29 cellular contexts compared by ENCODE assay signal in the genomic region with DNA sequence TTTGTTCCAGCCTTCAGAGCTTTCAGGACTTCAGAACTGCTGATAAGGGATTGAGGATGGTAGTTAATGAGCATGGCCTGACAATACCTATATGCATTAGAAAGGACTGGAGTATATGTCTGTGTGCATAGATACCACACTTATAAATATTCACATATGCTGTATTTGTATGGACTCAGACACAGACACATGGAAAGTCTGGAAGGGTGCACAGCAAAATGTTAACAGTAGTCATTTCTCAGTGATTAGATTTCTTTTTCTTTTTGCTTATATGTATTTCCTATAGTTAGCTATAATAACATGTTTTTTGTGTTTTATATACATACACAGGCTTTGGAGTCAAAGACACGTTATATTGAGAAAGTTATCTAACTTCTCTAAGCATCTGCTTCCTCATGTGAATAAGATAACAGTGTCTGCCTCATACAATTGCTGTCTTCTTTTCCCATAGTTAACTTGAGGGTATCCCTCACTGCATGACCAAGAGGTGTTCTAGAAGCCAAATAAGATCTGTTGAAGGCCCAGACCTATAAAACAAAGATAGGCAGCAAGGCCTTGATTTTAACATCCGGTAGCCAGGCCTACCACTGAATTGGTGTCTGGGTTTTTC.
"Had no signal": no experiment of that assay in that cellular context is flagged by ENCODE, and none has a peak within 500 bp of the region (broad histone marks: within the 10 kb centered on the region; RNA-seq: fewer than 3 reads in every experiment).

No MANE protein-coding gene starts in this region.

- H3K27me3 Mint-ChIP-seq: activated naive CD8-positive, alpha-beta T cell treated with anti-CD3 and anti-CD28 coated beads for 36 hours; brain; naive B cell; type B pancreatic cell had no signal

- H3K36me3 ChIP-seq: adrenal gland, neutrophil, uterus had no signal

- H3K4me1 Mint-ChIP-seq: brain, nephron progenitor cell had no signal

- H3K27ac ChIP-seq: adrenal gland, left lung, neutrophil, skin epidermis, testis, uterus had no signal

- H3K9me3 ChIP-seq: adrenal gland, gastroesophageal sphincter, neutrophil, testis, uterus had no signal

- H3K27me3 ChIP-seq: adrenal gland, gastroesophageal sphincter, left lung, neutrophil, testis, uterus had no signal

- H3K4me3 Mint-ChIP-seq: activated naive CD8-positive, alpha-beta T cell treated with anti-CD3 and anti-CD28 coated beads for 36 hours; brain; naive B cell; nephron progenitor cell; type B pancreatic cell had no signal

- H3K4me3 ChIP-seq: adrenal gland, gastroesophageal sphincter, left lung, skin epidermis, testis, uterus had no signal

- H3K36me3 Mint-ChIP-seq: activated naive CD8-positive, alpha-beta T cell treated with anti-CD3 and anti-CD28 coated beads for 36 hours; naive B cell; type B pancreatic cell had no signal

- H3K4me1 ChIP-seq: adrenal gland, uterus had no signal

- H3K27ac Mint-ChIP-seq: activated naive CD8-positive, alpha-beta T cell treated with anti-CD3 and anti-CD28 coated beads for 36 hours; brain; naive B cell; nephron progenitor cell; type B pancreatic cell had no signal

- H3K9me3 Mint-ChIP-seq: activated naive CD8-positive, alpha-beta T cell treated with anti-CD3 and anti-CD28 coated beads for 36 hours; brain; naive B cell; nephron progenitor cell; type B pancreatic cell had no signal

- ATAC-seq: gastroesophageal sphincter; left lung; sciatic nerve; stimulated activated naive CD8-positive, alpha-beta T cell treated with anti-CD3 and anti-CD28 coated beads, Interleukin-15, Interleukin-2, amounts not matched to agents 100 U/mL and 50 U/mL, for 24 hours had no signal

- DNase-seq: activated CD4-positive, alpha-beta T cell treated with anti-CD3 and anti-CD28 coated beads for 4 hours; activated CD4-positive, alpha-beta T cell treated with anti-CD3 and anti-CD28 coated beads, Interleukin-2, amount 50 U/mL, for 48 hours; activated CD8-positive, alpha-beta memory T cell treated with anti-CD3 and anti-CD28 coated beads for 24 hours; activated effector memory CD4-positive, alpha-beta T cell treated with Interleukin-2 at 50 U/mL for 16 hours; activated naive CD4-positive, alpha-beta T cell treated with Interleukin-2 at 50 U/mL for 16 hours; activated naive CD8-positive, alpha-beta T cell treated with anti-CD3 and anti-CD28 coated beads for 36 hours; adrenal gland; aorta; caudate nucleus; dermis blood vessel endothelial cell; effector CD4-positive, alpha-beta T cell; head of caudate nucleus; kidney glomerular epithelial cell; left lung; naive B cell; nephron progenitor cell; stimulated activated CD4-positive, alpha-beta T cell treated with anti-CD3 and anti-CD28 coated beads, Interleukin-12 subunit alpha, Interleukin-12 subunit beta, amount 100 ng/mL, for 4 hours; stimulated activated CD4-positive, alpha-beta T cell treated with anti-CD3 and anti-CD28 coated beads, Interleukin-4, amount 100 ng/mL, for 1 hour; stimulated activated naive CD8-positive, alpha-beta T cell treated with anti-CD3 and anti-CD28 coated beads, Interleukin-15, Interleukin-2, amounts not matched to agents 100 U/mL and 50 U/mL, for 24 hours; T-helper 1 cell; T-helper 9 cell; testis; uterus had no signal
